In the genomic region with DNA sequence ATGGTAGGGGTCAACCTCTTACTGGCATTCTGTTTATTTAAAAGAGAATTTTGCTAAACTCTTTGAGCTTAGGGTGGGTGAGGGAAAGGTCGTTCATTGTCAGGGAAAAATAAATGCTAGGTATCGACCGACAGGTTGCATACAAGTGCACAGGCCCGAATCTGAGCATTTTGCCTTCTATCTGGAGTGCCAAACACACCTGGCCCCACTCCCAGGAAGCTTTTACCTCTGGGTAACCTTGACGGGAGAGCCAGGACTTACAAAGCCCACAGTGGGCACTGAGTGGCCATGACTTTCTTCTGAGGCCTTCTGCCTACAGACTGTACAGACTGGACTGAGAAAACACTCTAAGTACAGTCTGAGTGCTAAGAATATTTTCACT, we compare ENCODE assay signal across 20 cellular contexts.
DNase-seq lines count a peak whose midpoint lies in the region; ATAC-seq and TF ChIP-seq lines count a peak whose summit lies in the region.
"Had no signal": no experiment of that assay in that cellular context is flagged by ENCODE, and none has a peak within 500 bp of the region (broad histone marks: within the 10 kb centered on the region; RNA-seq: fewer than 3 reads in every experiment).

No MANE protein-coding gene starts in this region.

- ATAC-seq in effector memory CD8-positive, alpha-beta T cell (replicated peaks), result no peak
- no peak for ATAC-seq in psoas muscle
- ATAC-seq in HG03521 (IDR thresholded peaks at IDR 0.05; ENCODE audit: unreplicated experiment), result no peak
- ATAC-seq in HG03469 (IDR thresholded peaks at IDR 0.05; ENCODE audit: unreplicated experiment), result no peak

- 58 to 61% (median 60%) methylated on average over 5 of the region's 5 CpGs for WGBS in psoas muscle, 3 donors

- DNase-seq in DMS79 (lab: John Stamatoyannopoulos, UW), result peak; percentile 17
- peak; percentile 80 for DNase-seq in NCI-H345 (lab: John Stamatoyannopoulos, UW)
- no peak for DNase-seq in effector memory CD8-positive, alpha-beta T cell
- no peak for DNase-seq in psoas muscle
- DNase-seq in NOMO-1 treated with DMSO at 0.1 percent for 48 hours (lab: John Stamatoyannopoulos, UW; ENCODE audit: unreplicated experiment), result no peak
- DNase-seq in SIG-M5 (lab: John Stamatoyannopoulos, UW), result no peak
- DNase-seq: activated CD4-positive, CD25-positive, alpha-beta regulatory T cell; activated naive CD4-positive, alpha-beta T cell treated with Interleukin-2 at 50 U/mL for 16 hours; BE2C; DMS53; dorsolateral prefrontal cortex; hypothalamus; NCI-H510A treated with DMSO at 0.1 percent for 48 hours; nucleus accumbens; T-helper 1 cell; upper lobe of left lung had no signal

- no peaks in the 10 kb centered on the region for H3K27me3 Mint-ChIP-seq in effector memory CD8-positive, alpha-beta T cell

- no peak for TF ChIP-seq CTCF in psoas muscle (IDR thresholded peaks at IDR 0.05)

- H3K36me3 ChIP-seq in psoas muscle (ENCODE audit: insufficient read depth in 1 of 2, low read depth in 1 of 2), result peaks cover 0 to 10% of the 10 kb centered on the region in 2 donors
- H3K36me3 ChIP-seq: BE2C, HAP-1, upper lobe of left lung had no signal

- no peaks in the 10 kb centered on the region for H3K9me3 Mint-ChIP-seq in effector memory CD8-positive, alpha-beta T cell

- peaks cover 21% of the 10 kb centered on the region for H3K4me1 ChIP-seq in psoas muscle
- H3K4me1 ChIP-seq: BE2C, HAP-1 had no signal

- H3K9me3 ChIP-seq in psoas muscle, result no peaks in the 10 kb centered on the region
- H3K9me3 ChIP-seq: BE2C, HAP-1, upper lobe of left lung had no signal

- peak overlapping the region; percentile 24 to 86 for H3K27ac Mint-ChIP-seq in effector memory CD8-positive, alpha-beta T cell
- H3K27ac Mint-ChIP-seq: brain had no signal

- intact Hi-C loops in psoas muscle (cut with DNase I), result no loop called here

- H3K36me3 Mint-ChIP-seq in effector memory CD8-positive, alpha-beta T cell (ENCODE audit: insufficient read depth), result peaks cover 25% of the 10 kb centered on the region
- H3K36me3 Mint-ChIP-seq: brain had no signal

- H3K4me3 Mint-ChIP-seq in effector memory CD8-positive, alpha-beta T cell, result peak overlapping the region; percentile 36 to 77
- H3K4me3 Mint-ChIP-seq: brain had no signal

- peak overlapping the region; percentile 11 for H3K27ac ChIP-seq in psoas muscle
- H3K27ac ChIP-seq: dorsolateral prefrontal cortex had no signal

- no peaks in the 10 kb centered on the region for H3K27me3 ChIP-seq in psoas muscle (ENCODE audit: insufficient read depth in 3 of 3, low read length in 2 of 3)
- H3K27me3 ChIP-seq: upper lobe of left lung had no signal

- H3K4me1 Mint-ChIP-seq in effector memory CD8-positive, alpha-beta T cell (ENCODE audit: low read depth in 2 of 2), result peaks cover 42 to 80% of the 10 kb centered on the region in 2 donors
- H3K4me1 Mint-ChIP-seq: brain had no signal

- no peak overlapping the region for H3K4me3 ChIP-seq in psoas muscle
- H3K4me3 ChIP-seq: dorsolateral prefrontal cortex, HAP-1, upper lobe of left lung had no signal

Comparison
In these comparisons a context has a peak if more than half of its experiments do, and no peak if none do; other contexts are left out.
1. DNase-seq: peak in DMS79 (single experiment) and NCI-H345 (single experiment); none in effector memory CD8-positive, alpha-beta T cell (0 of 3), psoas muscle (0 of 2), NOMO-1 treated with DMSO at 0.1 percent for 48 hours (single experiment) and SIG-M5 (single experiment).